In genomic region chr20:23254034-23254433, GRCh38 we compare ENCODE assay signal across 30 cellular contexts.
"Had no signal": no experiment of that assay in that cellular context is flagged by ENCODE, and none has a peak within 500 bp of the region (broad histone marks: within the 10 kb centered on the region; RNA-seq: fewer than 3 reads in every experiment).

No MANE protein-coding gene starts in this region.

- H3K4me1 ChIP-seq: right lobe of liver, testis had no signal

- ATAC-seq: left colon; left ventricle myocardium superior; lower lobe of right lung; naive thymus-derived CD8-positive, alpha-beta T cell; pancreas; right lobe of liver had no signal

- H3K4me3 ChIP-seq: dorsolateral prefrontal cortex, esophagus squamous epithelium, lower lobe of right lung, pancreas, right lobe of liver, testis, tibial artery had no signal

- DNase-seq: cerebellar nuclear complex; dorsolateral prefrontal cortex; effector CD8-positive, alpha-beta T cell; esophagus squamous epithelium; foreskin melanocyte; glutamatergic neuron; hypothalamus; immature natural killer cell; islet precursor cell; kidney glomerular epithelial cell; left colon; left ventricle myocardium superior; lower lobe of right lung; naive thymus-derived CD8-positive, alpha-beta T cell; nephron progenitor cell; nucleus accumbens; pancreas; retina; right lobe of liver; small intestine; stimulated activated CD4-positive, alpha-beta T cell treated with anti-CD3 and anti-CD28 coated beads, Interleukin-15, amount 100 ng/mL, for 24 hours; stimulated activated CD4-positive, alpha-beta T cell treated with anti-CD3 and anti-CD28 coated beads, Interleukin-2, amount 100 ng/mL, for 48 hours; stimulated activated CD8-positive, alpha-beta memory T cell treated with anti-CD3 and anti-CD28 coated beads, Interleukin-4, amount 100 ng/mL, for 48 hours; stimulated activated naive CD4-positive, alpha-beta T cell; substantia nigra; testis; tibial artery had no signal

- H3K27me3 ChIP-seq: right lobe of liver, testis had no signal

- H3K36me3 Mint-ChIP-seq: immature natural killer cell; memory B cell; mesothelial cell of epicardium; naive thymus-derived CD8-positive, alpha-beta T cell; type B pancreatic cell had no signal

- H3K9me3 ChIP-seq: esophagus squamous epithelium, lower lobe of right lung, pancreas, right lobe of liver, testis, tibial artery had no signal

- H3K9me3 Mint-ChIP-seq: immature natural killer cell; memory B cell; mesothelial cell of epicardium; naive thymus-derived CD8-positive, alpha-beta T cell; nephron progenitor cell; type B pancreatic cell had no signal

- H3K27ac Mint-ChIP-seq: immature natural killer cell; memory B cell; mesothelial cell of epicardium; naive thymus-derived CD8-positive, alpha-beta T cell; nephron progenitor cell; type B pancreatic cell had no signal

- H3K4me3 Mint-ChIP-seq: immature natural killer cell; memory B cell; mesothelial cell of epicardium; naive thymus-derived CD8-positive, alpha-beta T cell; nephron progenitor cell; type B pancreatic cell had no signal

- H3K4me1 Mint-ChIP-seq: immature natural killer cell; memory B cell; naive thymus-derived CD8-positive, alpha-beta T cell had no signal

- H3K36me3 ChIP-seq: esophagus squamous epithelium, lower lobe of right lung, pancreas, right lobe of liver, tibial artery had no signal

- H3K27ac ChIP-seq: dorsolateral prefrontal cortex, esophagus squamous epithelium, lower lobe of right lung, pancreas, right lobe of liver, testis, tibial artery had no signal
